In the genomic region with DNA sequence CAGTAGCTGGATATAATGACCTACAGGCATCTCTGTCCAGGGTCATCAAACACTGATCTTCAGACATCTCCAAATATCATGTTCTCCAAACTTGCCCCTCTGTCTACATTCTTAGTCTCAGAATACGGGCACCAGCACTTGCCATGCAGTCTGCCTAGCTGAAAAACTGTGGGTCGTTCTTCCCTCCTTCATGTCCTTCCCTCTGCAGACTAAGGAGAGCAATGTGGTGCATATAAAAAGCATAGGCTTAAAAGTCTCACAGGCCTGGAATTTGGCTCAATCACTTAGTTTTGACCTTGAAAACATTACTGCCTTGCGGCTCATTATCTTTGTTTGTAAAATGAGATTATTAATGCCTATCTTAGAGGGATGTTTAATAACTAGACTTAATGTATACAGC, we compare ENCODE assay signal across 27 cellular contexts.
"Had no signal": no experiment of that assay in that cellular context is flagged by ENCODE, and none has a peak within 500 bp of the region (broad histone marks: within the 10 kb centered on the region; RNA-seq: fewer than 3 reads in every experiment).

No MANE protein-coding gene starts in this region.

- H3K27ac ChIP-seq: body of pancreas, cardiac muscle cell, coronary artery, left ventricle myocardium inferior, right atrium auricular region, suprapubic skin, tibial artery, VCaP had no signal

- H3K27me3 ChIP-seq: body of pancreas, cardiac muscle cell, right atrium auricular region, suprapubic skin, tibial artery had no signal

- ATAC-seq: activated naive CD4-positive, alpha-beta T cell treated with anti-CD3 and anti-CD28 coated beads, Interleukin-2, amount 50 U/mL, for 72 hours; activated T-cell treated with anti-CD3 and anti-CD28 coated beads, Interleukin-2, amount 50 U/mL, for 72 hours; body of pancreas; esophagus mucosa; naive thymus-derived CD4-positive, alpha-beta T cell; stimulated activated naive B cell treated with anti-CD40 and anti-IgM and Interleukin-4, amounts not matched to agents 10 μg/mL and 1 μg/mL and 100 μg/mL, for 72 hours had no signal

- H3K9me3 Mint-ChIP-seq: activated naive CD4-positive, alpha-beta T cell treated with anti-CD3 and anti-CD28 coated beads, Interleukin-2, amount 50 U/mL, for 72 hours; neural crest cell had no signal

- H3K4me1 Mint-ChIP-seq: naive thymus-derived CD4-positive, alpha-beta T cell; neural crest cell; stimulated activated naive B cell treated with anti-CD40 and anti-IgM and Interleukin-4, amounts not matched to agents 10 μg/mL and 1 μg/mL and 100 μg/mL, for 72 hours had no signal

- H3K4me3 Mint-ChIP-seq: activated T-cell treated with anti-CD3 and anti-CD28 coated beads, Interleukin-2, amount 50 U/mL, for 72 hours; naive thymus-derived CD4-positive, alpha-beta T cell; neural crest cell; stimulated activated naive B cell treated with anti-CD40 and anti-IgM and Interleukin-4, amounts not matched to agents 10 μg/mL and 1 μg/mL and 100 μg/mL, for 72 hours had no signal

- H3K36me3 ChIP-seq: cardiac muscle cell, left ventricle myocardium inferior, right atrium auricular region, suprapubic skin, tibial artery had no signal

- FAIRE-seq: endothelial cell of umbilical vein, frontal cortex, islet of Langerhans, TTC549 had no signal

- H3K9me3 ChIP-seq: left ventricle myocardium inferior, right atrium auricular region, suprapubic skin, tibial artery had no signal

- H3K27ac Mint-ChIP-seq: activated naive CD4-positive, alpha-beta T cell treated with anti-CD3 and anti-CD28 coated beads, Interleukin-2, amount 50 U/mL, for 72 hours; activated T-cell treated with anti-CD3 and anti-CD28 coated beads, Interleukin-2, amount 50 U/mL, for 72 hours; naive thymus-derived CD4-positive, alpha-beta T cell; stimulated activated naive B cell treated with anti-CD40 and anti-IgM and Interleukin-4, amounts not matched to agents 10 μg/mL and 1 μg/mL and 100 μg/mL, for 72 hours had no signal

- H3K36me3 Mint-ChIP-seq: activated naive CD4-positive, alpha-beta T cell treated with anti-CD3 and anti-CD28 coated beads, Interleukin-2, amount 50 U/mL, for 72 hours; naive thymus-derived CD4-positive, alpha-beta T cell; stimulated activated naive B cell treated with anti-CD40 and anti-IgM and Interleukin-4, amounts not matched to agents 10 μg/mL and 1 μg/mL and 100 μg/mL, for 72 hours had no signal

- H3K4me3 ChIP-seq: body of pancreas, cardiac muscle cell, coronary artery, left ventricle myocardium inferior, right atrium auricular region, suprapubic skin, tibial artery had no signal

- H3K27me3 Mint-ChIP-seq: naive thymus-derived CD4-positive, alpha-beta T cell; stimulated activated naive B cell treated with anti-CD40 and anti-IgM and Interleukin-4, amounts not matched to agents 10 μg/mL and 1 μg/mL and 100 μg/mL, for 72 hours had no signal

- DNase-seq: activated CD4-positive, alpha-beta T cell treated with anti-CD3 and anti-CD28 coated beads for 4 hours; activated CD4-positive, alpha-beta T cell treated with anti-CD3 and anti-CD28 coated beads, Interleukin-2, amount 50 U/mL, for 4 hours; activated naive CD4-positive, alpha-beta T cell; activated T-cell treated with anti-CD3 and anti-CD28 coated beads for 4 hours; activated T-cell treated with anti-CD3 and anti-CD28 coated beads, Interleukin-2, amount 50 U/mL, for 72 hours; anterior cingulate cortex; body of pancreas; cerebellar nuclear complex; left ventricle myocardium inferior; naive thymus-derived CD4-positive, alpha-beta T cell; occipital lobe; stimulated activated CD4-positive, alpha-beta T cell treated with anti-CD3 and anti-CD28 coated beads, Interleukin-15, amount 100 ng/mL, for 24 hours; stimulated activated CD4-positive, alpha-beta T cell treated with anti-CD3 and anti-CD28 coated beads, Interleukin-2, amount 100 ng/mL, for 24 hours; stimulated activated naive B cell treated with anti-CD40 and anti-IgM and Interleukin-4, amounts not matched to agents 10 μg/mL and 1 μg/mL and 100 μg/mL, for 72 hours; tibial artery had no signal

- H3K4me1 ChIP-seq: body of pancreas, right atrium auricular region, suprapubic skin had no signal
